8 cellular contexts compared by ENCODE assay signal in the genomic region with DNA sequence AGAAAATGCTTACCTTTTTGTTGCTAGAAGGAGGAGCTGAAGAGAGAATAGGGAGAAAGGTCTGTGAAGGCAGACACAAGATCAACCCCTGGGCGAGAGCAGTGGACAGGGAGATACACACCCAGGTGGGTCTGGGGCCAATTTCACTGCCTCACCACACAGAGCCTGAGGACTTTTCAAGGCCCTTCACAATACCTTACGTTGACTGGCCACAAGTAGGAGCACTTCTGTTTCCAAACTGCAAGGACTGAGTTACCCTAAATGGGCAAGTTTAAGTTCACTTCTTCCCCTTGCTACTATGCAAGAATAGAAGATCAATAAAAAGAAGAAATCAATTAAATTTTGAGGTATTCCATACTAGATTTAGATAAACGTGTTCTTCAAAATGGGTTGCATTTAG.
DNase-seq lines count a peak whose midpoint lies in the region; ATAC-seq and TF ChIP-seq lines count a peak whose summit lies in the region.

No MANE protein-coding gene starts in this region.

- H3K36me3 ChIP-seq in GM23338 (ENCODE audit: insufficient read depth) = no peaks in the 10 kb centered on the region
- H3K36me3 ChIP-seq in KMS-11 (ENCODE audit: insufficient read depth) = no peaks in the 10 kb centered on the region

- H3K4me1 ChIP-seq in GM23338 (ENCODE audit: insufficient read depth) (no peaks in the 10 kb centered on the region), KMS-11 (ENCODE audit: low read depth, poor library complexity, severe bottlenecking) (peaks cover 55% of the 10 kb centered on the region)

- H3K4me3 ChIP-seq in GM23338 (no peak overlapping the region), KMS-11 (IDR thresholded peaks at IDR 0.05; ENCODE audit: insufficient read depth, low read depth, low read length) (no peak overlapping the region)

- H3K36me3 Mint-ChIP-seq in GM23338 (ENCODE audit: low read depth) = no peaks in the 10 kb centered on the region

- H2AFZ ChIP-seq in GM23338 (no peak overlapping the region), KMS-11 (ENCODE audit: low read depth) (no peak overlapping the region)

- H3K27me3 Mint-ChIP-seq in GM23338 (ENCODE audit: insufficient read depth, low read depth, poor library complexity) = no peaks in the 10 kb centered on the region

- peak; percentile 4 for DNase-seq in stimulated activated CD4-positive, alpha-beta T cell treated with anti-CD3 and anti-CD28 coated beads, Interleukin-1b, Interleukin-23, amount 100 ng/mL, for 48 hours
- DNase-seq in stimulated activated CD4-positive, alpha-beta T cell treated with anti-CD3 and anti-CD28 coated beads, Interleukin-15, amount 100 ng/mL, for 24 hours = no peak
- DNase-seq in GM23338 (ENCODE audit: low spot score) (peak; percentile 78), iPS-NIHi11 (ENCODE audit: low spot score) (peak; percentile 52), DMS79 (lab: John Stamatoyannopoulos, UW) (no peak), COLO829 (ENCODE audit: low spot score) (no peak)

- no peaks in the 10 kb centered on the region for H4K20me1 ChIP-seq in GM23338 (replicated peaks; ENCODE audit: insufficient read depth)
- H4K20me1 ChIP-seq in KMS-11 (ENCODE audit: insufficient read depth) = no peaks in the 10 kb centered on the region

- TF ChIP-seq CTCF in GM23338 (conservative IDR thresholded peaks at IDR 0.05; ENCODE audit: low read depth in 2 of 2) (peak; percentile 63 to 82), KMS-11 (conservative IDR thresholded peaks at IDR 0.05; ENCODE audit: low read depth, low read length) (peak; percentile 67; the same call in 1 of the 2 replicates), VCaP (conservative IDR thresholded peaks at IDR 0.05) (peak; percentile 63)

- ATAC-seq in GM23338 = peak; percentile 100

- H3K4me1 Mint-ChIP-seq in GM23338 = no peaks in the 10 kb centered on the region

- no peak overlapping the region for H3K9ac ChIP-seq in KMS-11

- no peak overlapping the region for H3K4me3 Mint-ChIP-seq in GM23338

- H3K9me3 Mint-ChIP-seq in GM23338 = no peaks in the 10 kb centered on the region

- H3K27me3 ChIP-seq in GM23338 (ENCODE audit: insufficient read depth) (no peaks in the 10 kb centered on the region), KMS-11 (ENCODE audit: insufficient read depth, low read depth) (no peaks in the 10 kb centered on the region)

- H3K79me2 ChIP-seq in GM23338 (replicated peaks; ENCODE audit: insufficient read depth) (no peaks in the 10 kb centered on the region), KMS-11 (ENCODE audit: insufficient read depth, low read depth) (no peaks in the 10 kb centered on the region)

- peaks cover 5% of the 10 kb centered on the region; the same call in 1 of the 2 replicates for H3K9me2 ChIP-seq in GM23338 (ENCODE audit: insufficient read depth)

- H3F3A ChIP-seq in GM23338 (replicated peaks; ENCODE audit: low read depth) = no peaks in the 10 kb centered on the region

- H3K27ac ChIP-seq in GM23338 (ENCODE audit: low read depth) = no peak overlapping the region
- no peak overlapping the region for H3K27ac ChIP-seq in KMS-11
- H3K27ac ChIP-seq in VCaP = peak overlapping the region; percentile 87

- H3K4me2 ChIP-seq in GM23338 (no peak overlapping the region), KMS-11 (no peak overlapping the region)

- no peak overlapping the region for H3K27ac Mint-ChIP-seq in GM23338

TF ChIP-seq in GM23338, 12 proteins besides CTCF, POLR2A, EP300 and RAD21:
- TF ChIP-seq NANOG (IDR thresholded peaks at IDR 0.05; ENCODE audit: borderline replicate concordance) (no peak), ZNF114 (CRISPR knock-in tag; IDR thresholded peaks at IDR 0.05) (no peak), ZNF331 (CRISPR knock-in tag; IDR thresholded peaks at IDR 0.05; ENCODE audit: low read depth) (no peak), EZH2 (IDR thresholded peaks at IDR 0.05; ENCODE audit: low read depth, unreplicated experiment) (no peak), STAT1 (IDR thresholded peaks at IDR 0.05; ENCODE audit: unreplicated experiment) (no peak)
- TF ChIP-seq, protein P1, sequence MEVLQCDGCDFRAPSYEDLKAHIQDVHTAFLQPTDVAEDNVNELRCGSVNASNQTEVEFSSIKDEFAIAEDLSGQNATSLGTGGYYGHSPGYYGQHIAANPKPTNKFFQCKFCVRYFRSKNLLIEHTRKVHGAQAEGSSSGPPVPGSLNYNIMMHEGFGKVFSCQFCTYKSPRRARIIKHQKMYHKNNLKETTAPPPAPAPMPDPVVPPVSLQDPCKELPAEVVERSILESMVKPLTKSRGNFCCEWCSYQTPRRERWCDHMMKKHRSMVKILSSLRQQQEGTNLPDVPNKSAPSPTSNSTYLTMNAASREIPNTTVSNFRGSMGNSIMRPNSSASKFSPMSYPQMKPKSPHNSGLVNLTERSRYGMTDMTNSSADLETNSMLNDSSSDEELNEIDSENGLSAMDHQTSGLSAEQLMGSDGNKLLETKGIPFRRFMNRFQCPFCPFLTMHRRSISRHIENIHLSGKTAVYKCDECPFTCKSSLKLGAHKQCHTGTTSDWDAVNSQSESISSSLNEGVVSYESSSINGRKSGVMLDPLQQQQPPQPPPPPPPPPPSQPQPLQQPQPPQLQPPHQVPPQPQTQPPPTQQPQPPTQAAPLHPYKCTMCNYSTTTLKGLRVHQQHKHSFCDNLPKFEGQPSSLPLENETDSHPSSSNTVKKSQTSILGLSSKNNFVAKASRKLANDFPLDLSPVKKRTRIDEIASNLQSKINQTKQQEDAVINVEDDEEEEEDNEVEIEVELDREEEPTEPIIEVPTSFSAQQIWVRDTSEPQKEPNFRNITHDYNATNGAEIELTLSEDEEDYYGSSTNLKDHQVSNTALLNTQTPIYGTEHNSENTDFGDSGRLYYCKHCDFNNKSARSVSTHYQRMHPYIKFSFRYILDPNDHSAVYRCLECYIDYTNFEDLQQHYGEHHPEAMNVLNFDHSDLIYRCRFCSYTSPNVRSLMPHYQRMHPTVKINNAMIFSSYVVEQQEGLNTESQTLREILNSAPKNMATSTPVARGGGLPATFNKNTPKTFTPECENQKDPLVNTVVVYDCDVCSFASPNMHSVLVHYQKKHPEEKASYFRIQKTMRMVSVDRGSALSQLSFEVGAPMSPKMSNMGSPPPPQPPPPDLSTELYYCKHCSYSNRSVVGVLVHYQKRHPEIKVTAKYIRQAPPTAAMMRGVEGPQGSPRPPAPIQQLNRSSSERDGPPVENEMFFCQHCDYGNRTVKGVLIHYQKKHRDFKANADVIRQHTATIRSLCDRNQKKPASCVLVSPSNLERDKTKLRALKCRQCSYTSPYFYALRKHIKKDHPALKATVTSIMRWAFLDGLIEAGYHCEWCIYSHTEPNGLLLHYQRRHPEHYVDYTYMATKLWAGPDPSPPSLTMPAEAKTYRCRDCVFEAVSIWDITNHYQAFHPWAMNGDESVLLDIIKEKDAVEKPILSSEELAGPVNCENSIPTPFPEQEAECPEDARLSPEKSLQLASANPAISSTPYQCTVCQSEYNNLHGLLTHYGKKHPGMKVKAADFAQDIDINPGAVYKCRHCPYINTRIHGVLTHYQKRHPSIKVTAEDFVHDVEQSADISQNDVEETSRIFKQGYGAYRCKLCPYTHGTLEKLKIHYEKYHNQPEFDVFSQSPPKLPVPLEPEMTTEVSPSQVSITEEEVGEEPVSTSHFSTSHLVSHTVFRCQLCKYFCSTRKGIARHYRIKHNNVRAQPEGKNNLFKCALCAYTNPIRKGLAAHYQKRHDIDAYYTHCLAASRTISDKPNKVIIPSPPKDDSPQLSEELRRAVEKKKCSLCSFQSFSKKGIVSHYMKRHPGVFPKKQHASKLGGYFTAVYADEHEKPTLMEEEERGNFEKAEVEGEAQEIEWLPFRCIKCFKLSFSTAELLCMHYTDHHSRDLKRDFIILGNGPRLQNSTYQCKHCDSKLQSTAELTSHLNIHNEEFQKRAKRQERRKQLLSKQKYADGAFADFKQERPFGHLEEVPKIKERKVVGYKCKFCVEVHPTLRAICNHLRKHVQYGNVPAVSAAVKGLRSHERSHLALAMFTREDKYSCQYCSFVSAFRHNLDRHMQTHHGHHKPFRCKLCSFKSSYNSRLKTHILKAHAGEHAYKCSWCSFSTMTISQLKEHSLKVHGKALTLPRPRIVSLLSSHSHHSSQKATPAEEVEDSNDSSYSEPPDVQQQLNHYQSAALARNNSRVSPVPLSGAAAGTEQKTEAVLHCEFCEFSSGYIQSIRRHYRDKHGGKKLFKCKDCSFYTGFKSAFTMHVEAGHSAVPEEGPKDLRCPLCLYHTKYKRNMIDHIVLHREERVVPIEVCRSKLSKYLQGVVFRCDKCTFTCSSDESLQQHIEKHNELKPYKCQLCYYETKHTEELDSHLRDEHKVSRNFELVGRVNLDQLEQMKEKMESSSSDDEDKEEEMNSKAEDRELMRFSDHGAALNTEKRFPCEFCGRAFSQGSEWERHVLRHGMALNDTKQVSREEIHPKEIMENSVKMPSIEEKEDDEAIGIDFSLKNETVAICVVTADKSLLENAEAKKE (CRISPR knock-in tag; IDR thresholded peaks at IDR 0.05) = no peak
- TF ChIP-seq, protein P2, sequence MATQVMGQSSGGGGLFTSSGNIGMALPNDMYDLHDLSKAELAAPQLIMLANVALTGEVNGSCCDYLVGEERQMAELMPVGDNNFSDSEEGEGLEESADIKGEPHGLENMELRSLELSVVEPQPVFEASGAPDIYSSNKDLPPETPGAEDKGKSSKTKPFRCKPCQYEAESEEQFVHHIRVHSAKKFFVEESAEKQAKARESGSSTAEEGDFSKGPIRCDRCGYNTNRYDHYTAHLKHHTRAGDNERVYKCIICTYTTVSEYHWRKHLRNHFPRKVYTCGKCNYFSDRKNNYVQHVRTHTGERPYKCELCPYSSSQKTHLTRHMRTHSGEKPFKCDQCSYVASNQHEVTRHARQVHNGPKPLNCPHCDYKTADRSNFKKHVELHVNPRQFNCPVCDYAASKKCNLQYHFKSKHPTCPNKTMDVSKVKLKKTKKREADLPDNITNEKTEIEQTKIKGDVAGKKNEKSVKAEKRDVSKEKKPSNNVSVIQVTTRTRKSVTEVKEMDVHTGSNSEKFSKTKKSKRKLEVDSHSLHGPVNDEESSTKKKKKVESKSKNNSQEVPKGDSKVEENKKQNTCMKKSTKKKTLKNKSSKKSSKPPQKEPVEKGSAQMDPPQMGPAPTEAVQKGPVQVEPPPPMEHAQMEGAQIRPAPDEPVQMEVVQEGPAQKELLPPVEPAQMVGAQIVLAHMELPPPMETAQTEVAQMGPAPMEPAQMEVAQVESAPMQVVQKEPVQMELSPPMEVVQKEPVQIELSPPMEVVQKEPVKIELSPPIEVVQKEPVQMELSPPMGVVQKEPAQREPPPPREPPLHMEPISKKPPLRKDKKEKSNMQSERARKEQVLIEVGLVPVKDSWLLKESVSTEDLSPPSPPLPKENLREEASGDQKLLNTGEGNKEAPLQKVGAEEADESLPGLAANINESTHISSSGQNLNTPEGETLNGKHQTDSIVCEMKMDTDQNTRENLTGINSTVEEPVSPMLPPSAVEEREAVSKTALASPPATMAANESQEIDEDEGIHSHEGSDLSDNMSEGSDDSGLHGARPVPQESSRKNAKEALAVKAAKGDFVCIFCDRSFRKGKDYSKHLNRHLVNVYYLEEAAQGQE (IDR thresholded peaks at IDR 0.05; ENCODE audit: unreplicated experiment) = no peak

Comparison
In these comparisons a context has a peak if more than half of its experiments do, and no peak if none do; other contexts are left out.
1. DNase-seq: peak in stimulated activated CD4-positive, alpha-beta T cell treated with anti-CD3 and anti-CD28 coated beads, Interleukin-1b, Interleukin-23, amount 100 ng/mL, for 48 hours (single experiment), GM23338 (single experiment) and iPS-NIHi11 (single experiment); none in stimulated activated CD4-positive, alpha-beta T cell treated with anti-CD3 and anti-CD28 coated beads, Interleukin-15, amount 100 ng/mL, for 24 hours (single experiment), DMS79 (single experiment) and COLO829 (single experiment).
2. Peak in every context shown above with its lines, with median percentiles within 50 percentile points of each other: CTCF ChIP-seq.